ENCODE assay signal across 8 cellular contexts in the genomic region with DNA sequence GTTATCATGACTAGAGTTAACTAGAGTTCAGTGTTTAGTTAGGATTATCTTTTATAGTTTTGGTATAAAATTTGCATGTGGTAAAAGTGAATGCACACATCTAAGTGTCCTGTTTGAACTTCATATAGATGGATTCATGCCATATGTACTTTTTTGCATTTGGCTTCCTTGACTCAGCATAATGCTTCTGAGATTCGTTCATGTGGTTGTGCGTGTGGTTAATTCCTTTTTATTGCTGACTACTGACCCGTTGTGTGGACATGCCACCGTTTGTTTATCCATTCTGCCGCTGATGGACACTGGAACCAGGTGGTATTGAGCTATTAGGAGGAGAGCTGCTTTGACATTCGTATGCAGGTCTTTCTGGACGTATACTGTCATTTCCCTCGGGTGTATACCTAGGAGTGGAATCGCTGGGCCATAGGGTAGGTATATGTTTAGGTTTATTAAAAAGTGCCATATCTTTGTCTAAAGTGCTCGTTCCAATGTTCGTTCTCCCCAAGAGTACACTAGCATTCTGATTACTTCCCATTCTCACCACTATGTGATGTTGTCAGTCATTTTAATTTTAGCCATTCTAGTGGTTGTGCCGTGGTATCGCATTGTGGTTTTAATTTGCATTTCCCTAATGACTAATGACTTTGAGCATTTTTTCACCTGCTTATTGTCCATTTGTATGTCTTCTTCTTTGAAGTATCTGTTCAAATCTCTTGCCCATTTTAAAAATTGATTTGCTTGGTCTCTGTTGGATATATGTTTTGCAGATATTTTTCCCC. TPM values are rescaled to one million over a fixed set of nuclear protein-coding genes. Genes with fewer than 3 reads are reported as not detected.
DNase-seq lines count a peak whose midpoint lies in the region; ATAC-seq, FAIRE-seq and TF ChIP-seq lines count a peak whose summit lies in the region.
"Had no signal": no experiment of that assay in that cellular context is flagged by ENCODE, and none has a peak within 500 bp of the region (broad histone marks: within the 10 kb centered on the region; RNA-seq: fewer than 3 reads in every experiment).

No MANE protein-coding gene starts in this region.

- H3K36me3 ChIP-seq in neural progenitor cell, result no peaks in the 10 kb centered on the region
- no peaks in the 10 kb centered on the region for H3K36me3 ChIP-seq in mammary epithelial cell (ENCODE audit: insufficient read depth, low read length)

- no peak overlapping the region for H3K4me2 ChIP-seq in neural progenitor cell
- H3K4me2 ChIP-seq in mammary epithelial cell (ENCODE audit: insufficient read depth, low read depth, low read length), result no peak overlapping the region

- CTCF ChIA-PET in mammary epithelial cell (lab: Charles Lee; ENCODE audit: low non-redundant PET), result no interaction called here
- CTCF ChIA-PET in RWPE1 (lab: Yijun Ruan, JAX), result no interaction called here

- H3K27me3 ChIP-seq in neural progenitor cell, result no peaks in the 10 kb centered on the region
- no peaks in the 10 kb centered on the region for H3K27me3 ChIP-seq in mammary epithelial cell (ENCODE audit: insufficient read depth, low read length)

- peaks cover 9% of the 10 kb centered on the region for H3F3A ChIP-seq in neural progenitor cell (ENCODE audit: low read depth)

- H3K9me3 Mint-ChIP-seq in stimulated activated memory B cell treated with anti-CD40 and anti-IgM and Interleukin-4, amounts not matched to agents 10 μg/mL and 1 μg/mL and 100 μg/mL, for 72 hours, result no peaks in the 10 kb centered on the region
- H3K9me3 Mint-ChIP-seq in neural progenitor cell, result no peaks in the 10 kb centered on the region

- POLR2A ChIA-PET in RWPE1 (lab: Yijun Ruan, JAX; ENCODE audit: low non-redundant PET), result no interaction called here

- in situ Hi-C loops in mammary epithelial cell (cut with MboI; ENCODE audit: low sequenced_read_pairs in 2 of 2), result no loop called here

- FAIRE-seq in GM19239 (lab: Jason Lieb, UNC), result peak; percentile 99
- FAIRE-seq: islet of Langerhans had no signal

- intact Hi-C loops in mammary epithelial cell (cut with micrococcal nuclease), result no loop called here

- TF ChIP-seq CTCF in neural progenitor cell (IDR thresholded peaks at IDR 0.05) (no peak), mammary epithelial cell (conservative IDR thresholded peaks at IDR 0.05 in 1 of 2, IDR thresholded peaks at IDR 0.05 in 1 of 2; ENCODE audit: extremely low read depth in 1 of 2, insufficient read depth in 1 of 2, low read depth in 1 of 2, low read length in 2 of 2) (no peak), RWPE1 (conservative IDR thresholded peaks at IDR 0.05; ENCODE audit: low read depth) (no peak)

- H3K27me3 Mint-ChIP-seq in stimulated activated memory B cell treated with anti-CD40 and anti-IgM and Interleukin-4, amounts not matched to agents 10 μg/mL and 1 μg/mL and 100 μg/mL, for 72 hours, result peaks cover 40% of the 10 kb centered on the region
- peaks cover 12% of the 10 kb centered on the region for H3K27me3 Mint-ChIP-seq in neural progenitor cell (ENCODE audit: insufficient read depth, low read depth)

- H3K4me3 Mint-ChIP-seq in stimulated activated memory B cell treated with anti-CD40 and anti-IgM and Interleukin-4, amounts not matched to agents 10 μg/mL and 1 μg/mL and 100 μg/mL, for 72 hours, result peak overlapping the region; percentile 9
- H3K4me3 Mint-ChIP-seq in neural progenitor cell, result no peak overlapping the region

- peaks cover 50% of the 10 kb centered on the region for H3K4me1 Mint-ChIP-seq in stimulated activated memory B cell treated with anti-CD40 and anti-IgM and Interleukin-4, amounts not matched to agents 10 μg/mL and 1 μg/mL and 100 μg/mL, for 72 hours
- H3K4me1 Mint-ChIP-seq in neural progenitor cell, result peaks cover 2% of the 10 kb centered on the region

- peak overlapping the region; percentile 27 for H3K27ac Mint-ChIP-seq in stimulated activated memory B cell treated with anti-CD40 and anti-IgM and Interleukin-4, amounts not matched to agents 10 μg/mL and 1 μg/mL and 100 μg/mL, for 72 hours
- no peak overlapping the region for H3K27ac Mint-ChIP-seq in neural progenitor cell

- H4K20me1 ChIP-seq in neural progenitor cell (ENCODE audit: low read depth), result no peaks in the 10 kb centered on the region
- H4K20me1 ChIP-seq in mammary epithelial cell (ENCODE audit: insufficient read depth, low read length), result no peaks in the 10 kb centered on the region

- no peak overlapping the region for H3K9ac ChIP-seq in neural progenitor cell
- H3K9ac ChIP-seq in mammary epithelial cell (ENCODE audit: insufficient read depth, low read length), result no peak overlapping the region

- H3K27ac ChIP-seq in neural progenitor cell (no peak overlapping the region), mammary epithelial cell (ENCODE audit: insufficient read depth, low read depth, low read length) (no peak overlapping the region), RWPE1 (no peak overlapping the region)

- H3K4me3 ChIP-seq in neural progenitor cell (no peak overlapping the region), mammary epithelial cell (replicated peaks in 1 of 3; ENCODE audit: insufficient read depth in 1 of 3, low read depth in 2 of 3, low read length in 3 of 3) (no peak overlapping the region)

- ATAC-seq in HG03039 (IDR thresholded peaks at IDR 0.05; ENCODE audit: unreplicated experiment), result peak; percentile 62
- ATAC-seq in stimulated activated memory B cell treated with anti-CD40 and anti-IgM and Interleukin-4, amounts not matched to agents 10 μg/mL and 1 μg/mL and 100 μg/mL, for 72 hours, result peak; percentile 86

- H3K36me3 Mint-ChIP-seq in stimulated activated memory B cell treated with anti-CD40 and anti-IgM and Interleukin-4, amounts not matched to agents 10 μg/mL and 1 μg/mL and 100 μg/mL, for 72 hours, result peaks cover 13% of the 10 kb centered on the region
- H3K36me3 Mint-ChIP-seq in neural progenitor cell, result no peaks in the 10 kb centered on the region

- no peaks in the 10 kb centered on the region for H3K9me3 ChIP-seq in neural progenitor cell (ENCODE audit: low read depth)
- H3K9me3 ChIP-seq in mammary epithelial cell (replicated peaks; ENCODE audit: insufficient read depth, low read length), result no peaks in the 10 kb centered on the region

- 87% methylated on average over 13 of the region's 13 CpGs for WGBS in mammary epithelial cell (ENCODE audit: low coverage, missing lambda C conversion rate)

- H3K79me2 ChIP-seq in neural progenitor cell (ENCODE audit: low read depth) (no peaks in the 10 kb centered on the region), mammary epithelial cell (ENCODE audit: insufficient read depth, low read length) (no peaks in the 10 kb centered on the region)

- dilution Hi-C loops in mammary epithelial cell (cut with HindIII; ENCODE audit: low sequenced_read_pairs), result no loop called here

- BruUV-seq in mammary epithelial cell (replicated peaks; lab: Mats Ljungman, UMichigan), result no TSS peak

- no peaks in the 10 kb centered on the region for H3K4me1 ChIP-seq in neural progenitor cell
- H3K4me1 ChIP-seq in mammary epithelial cell (ENCODE audit: insufficient read depth, low read length), result no peaks in the 10 kb centered on the region

- H2AFZ ChIP-seq in neural progenitor cell (replicated peaks) (no peak overlapping the region), mammary epithelial cell (ENCODE audit: low read depth, low read length) (no peak overlapping the region)

- no peak for DNase-seq in GM19239 (ENCODE audit: insufficient read length, low spot score)
- DNase-seq in RKO (ENCODE audit: low spot score), result peak; percentile 28
- no peak for DNase-seq in neural progenitor cell (ENCODE audit: low spot score)
- no peak for DNase-seq in mammary epithelial cell
- no peak for DNase-seq in RWPE1 (ENCODE audit: low spot score)

RNA-seq across cellular contexts. Expression of gene RIN3, which starts 37.7 kb away (rescaled TPM):
- 0.09 and 0.22 TPM in 2 replicates for total RNA-seq in neural progenitor cell (ENCODE audit: low replicate concordance)
- 10 to 100 TPM in 1 of 2 donors, 1 to 10 TPM in 1; 3.5 to 14.5 TPM for total RNA-seq in mammary epithelial cell
- polyA plus RNA-seq in mammary epithelial cell, result 2.4 TPM
- polyA minus RNA-seq in mammary epithelial cell, result 7.4 TPM
